1 cellular context compared by ENCODE assay signal in the genomic region with DNA sequence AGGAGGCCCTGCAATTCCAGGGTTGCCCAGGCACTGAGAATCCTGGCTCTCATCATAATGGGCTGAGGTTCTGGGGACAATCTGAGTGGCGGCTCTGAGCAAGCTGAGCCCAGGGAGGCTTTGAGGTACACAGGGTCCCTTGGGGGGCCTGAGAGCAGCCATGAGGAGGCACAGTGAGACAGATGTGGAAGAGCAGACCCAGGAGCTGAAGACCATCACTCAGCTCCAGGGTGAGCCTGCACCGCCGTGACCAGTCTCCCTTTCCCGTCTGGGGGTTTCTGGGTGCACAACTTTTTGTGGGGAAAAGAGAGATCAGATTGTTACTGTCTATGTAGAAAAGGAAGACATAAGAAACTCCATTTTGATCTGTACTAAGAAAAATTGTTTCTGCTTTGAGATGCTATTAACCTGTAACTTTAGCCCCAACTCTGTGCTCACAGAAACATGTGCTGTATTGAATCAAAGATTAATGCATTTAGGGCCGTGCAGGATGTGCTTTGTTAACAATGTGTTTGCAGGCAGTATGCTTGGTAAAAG.
TF ChIP-seq lines count a peak whose summit lies in the region.

Gene CCDC183 (plus strand): TSS at position 101 of the 537 bp plus-strand sequence. CDS start 60 bp downstream, at position 161.

TF ChIP-seq in HepG2, 621 proteins besides CTCF, POLR2A, EP300 and RAD21 (continued from another document and continues in another):
- TF ChIP-seq, protein P1, sequence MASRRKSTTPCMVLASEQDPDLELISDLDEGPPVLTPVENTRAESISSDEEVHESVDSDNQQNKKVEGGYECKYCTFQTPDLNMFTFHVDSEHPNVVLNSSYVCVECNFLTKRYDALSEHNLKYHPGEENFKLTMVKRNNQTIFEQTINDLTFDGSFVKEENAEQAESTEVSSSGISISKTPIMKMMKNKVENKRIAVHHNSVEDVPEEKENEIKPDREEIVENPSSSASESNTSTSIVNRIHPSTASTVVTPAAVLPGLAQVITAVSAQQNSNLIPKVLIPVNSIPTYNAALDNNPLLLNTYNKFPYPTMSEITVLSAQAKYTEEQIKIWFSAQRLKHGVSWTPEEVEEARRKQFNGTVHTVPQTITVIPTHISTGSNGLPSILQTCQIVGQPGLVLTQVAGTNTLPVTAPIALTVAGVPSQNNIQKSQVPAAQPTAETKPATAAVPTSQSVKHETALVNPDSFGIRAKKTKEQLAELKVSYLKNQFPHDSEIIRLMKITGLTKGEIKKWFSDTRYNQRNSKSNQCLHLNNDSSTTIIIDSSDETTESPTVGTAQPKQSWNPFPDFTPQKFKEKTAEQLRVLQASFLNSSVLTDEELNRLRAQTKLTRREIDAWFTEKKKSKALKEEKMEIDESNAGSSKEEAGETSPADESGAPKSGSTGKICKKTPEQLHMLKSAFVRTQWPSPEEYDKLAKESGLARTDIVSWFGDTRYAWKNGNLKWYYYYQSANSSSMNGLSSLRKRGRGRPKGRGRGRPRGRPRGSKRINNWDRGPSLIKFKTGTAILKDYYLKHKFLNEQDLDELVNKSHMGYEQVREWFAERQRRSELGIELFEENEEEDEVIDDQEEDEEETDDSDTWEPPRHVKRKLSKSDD (CRISPR knock-in tag; IDR thresholded peaks at IDR 0.05; ENCODE audit: low read depth) = no peak
- TF ChIP-seq ZBTB40 (IDR thresholded peaks at IDR 0.05) (no peak), ZBTB40 (CRISPR knock-in tag; IDR thresholded peaks at IDR 0.05) (no peak), DNMT3B (CRISPR knock-in tag; conservative IDR thresholded peaks at IDR 0.05) (no peak), DZIP1 (CRISPR knock-in tag; IDR thresholded peaks at IDR 0.05) (no peak), TRIM24 (CRISPR knock-in tag; IDR thresholded peaks at IDR 0.05) (0 out of 2 replicates have a peak, but pooled peaks have one; percentile 33), FOXO1 (CRISPR knock-in tag; IDR thresholded peaks at IDR 0.05) (no peak), HNRNPL (IDR thresholded peaks at IDR 0.05; ENCODE audit: low read depth, low read length) (no peak), SMAD3 (CRISPR knock-in tag; IDR thresholded peaks at IDR 0.05) (no peak), ZBTB7A (CRISPR knock-in tag; IDR thresholded peaks at IDR 0.05) (no peak), ZNF10 (CRISPR knock-in tag; IDR thresholded peaks at IDR 0.05; ENCODE audit: borderline replicate concordance, low read depth) (no peak), KDM5B (CRISPR knock-in tag; IDR thresholded peaks at IDR 0.05; ENCODE audit: borderline replicate concordance) (peak; percentile 51; the same call in 1 of the 2 replicates), RBM39 (IDR thresholded peaks at IDR 0.05; ENCODE audit: low read depth, low read length, poor library complexity, severe bottlenecking) (no peak), PHF20 (CRISPR knock-in tag; IDR thresholded peaks at IDR 0.05) (0 out of 2 replicates have a peak, but pooled peaks have one; percentile 27), HHEX (CRISPR knock-in tag; IDR thresholded peaks at IDR 0.05) (no peak), STAG1 (CRISPR knock-in tag; IDR thresholded peaks at IDR 0.05) (no peak), SYNCRIP (IDR thresholded peaks at IDR 0.05; ENCODE audit: insufficient read depth, low read depth, low read length) (no peak), TCF12 (IDR thresholded peaks at IDR 0.05) (no peak), TCF12 (CRISPR knock-in tag; IDR thresholded peaks at IDR 0.05) (peak; percentile 80), TSC22D2 (CRISPR knock-in tag; IDR thresholded peaks at IDR 0.05; ENCODE audit: borderline replicate concordance) (no peak), RBM22 (optimal IDR thresholded peaks at IDR 0.05; ENCODE audit: low read length) (peak; percentile 8), CC2D1A (CRISPR knock-in tag; IDR thresholded peaks at IDR 0.05) (no peak), PTBP1 (IDR thresholded peaks at IDR 0.05; ENCODE audit: low read depth, low read length, poor library complexity, severe bottlenecking) (no peak), NFKB2 (CRISPR knock-in tag; IDR thresholded peaks at IDR 0.05; ENCODE audit: borderline replicate concordance) (no peak), TP53 (CRISPR knock-in tag; conservative IDR thresholded peaks at IDR 0.05) (no peak), ZNF331 (CRISPR knock-in tag; IDR thresholded peaks at IDR 0.05) (no peak), ZNF800 (CRISPR knock-in tag; IDR thresholded peaks at IDR 0.05) (0 out of 2 replicates have a peak, but pooled peaks have one; percentile 9), ZMAT3 (CRISPR knock-in tag; conservative IDR thresholded peaks at IDR 0.05) (no peak), KLF6 (CRISPR knock-in tag; IDR thresholded peaks at IDR 0.05) (no peak), ZNF543 (CRISPR knock-in tag; IDR thresholded peaks at IDR 0.05) (no peak), ATF3 (CRISPR knock-in tag; IDR thresholded peaks at IDR 0.05) (no peak), ZNF451 (CRISPR knock-in tag; IDR thresholded peaks at IDR 0.05) (no peak), IRX3 (CRISPR knock-in tag; IDR thresholded peaks at IDR 0.05; ENCODE audit: borderline replicate concordance, low read depth) (0 out of 2 replicates have a peak, but pooled peaks have one; percentile 24)
- TF ChIP-seq, protein P2, sequence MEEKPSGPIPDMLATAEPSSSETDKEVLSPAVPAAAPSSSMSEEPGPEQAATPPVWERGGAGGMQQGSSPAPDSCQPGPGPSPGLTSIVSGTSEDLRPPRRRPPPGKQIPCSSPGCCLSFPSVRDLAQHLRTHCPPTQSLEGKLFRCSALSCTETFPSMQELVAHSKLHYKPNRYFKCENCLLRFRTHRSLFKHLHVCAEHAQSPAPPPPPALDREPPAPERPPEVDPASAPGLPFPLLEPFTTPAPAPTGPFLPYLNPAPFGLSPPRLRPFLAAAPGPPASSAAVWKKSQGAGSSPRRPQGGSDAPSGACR (CRISPR knock-in tag; IDR thresholded peaks at IDR 0.05) = no peak
- TF ChIP-seq, protein P3, sequence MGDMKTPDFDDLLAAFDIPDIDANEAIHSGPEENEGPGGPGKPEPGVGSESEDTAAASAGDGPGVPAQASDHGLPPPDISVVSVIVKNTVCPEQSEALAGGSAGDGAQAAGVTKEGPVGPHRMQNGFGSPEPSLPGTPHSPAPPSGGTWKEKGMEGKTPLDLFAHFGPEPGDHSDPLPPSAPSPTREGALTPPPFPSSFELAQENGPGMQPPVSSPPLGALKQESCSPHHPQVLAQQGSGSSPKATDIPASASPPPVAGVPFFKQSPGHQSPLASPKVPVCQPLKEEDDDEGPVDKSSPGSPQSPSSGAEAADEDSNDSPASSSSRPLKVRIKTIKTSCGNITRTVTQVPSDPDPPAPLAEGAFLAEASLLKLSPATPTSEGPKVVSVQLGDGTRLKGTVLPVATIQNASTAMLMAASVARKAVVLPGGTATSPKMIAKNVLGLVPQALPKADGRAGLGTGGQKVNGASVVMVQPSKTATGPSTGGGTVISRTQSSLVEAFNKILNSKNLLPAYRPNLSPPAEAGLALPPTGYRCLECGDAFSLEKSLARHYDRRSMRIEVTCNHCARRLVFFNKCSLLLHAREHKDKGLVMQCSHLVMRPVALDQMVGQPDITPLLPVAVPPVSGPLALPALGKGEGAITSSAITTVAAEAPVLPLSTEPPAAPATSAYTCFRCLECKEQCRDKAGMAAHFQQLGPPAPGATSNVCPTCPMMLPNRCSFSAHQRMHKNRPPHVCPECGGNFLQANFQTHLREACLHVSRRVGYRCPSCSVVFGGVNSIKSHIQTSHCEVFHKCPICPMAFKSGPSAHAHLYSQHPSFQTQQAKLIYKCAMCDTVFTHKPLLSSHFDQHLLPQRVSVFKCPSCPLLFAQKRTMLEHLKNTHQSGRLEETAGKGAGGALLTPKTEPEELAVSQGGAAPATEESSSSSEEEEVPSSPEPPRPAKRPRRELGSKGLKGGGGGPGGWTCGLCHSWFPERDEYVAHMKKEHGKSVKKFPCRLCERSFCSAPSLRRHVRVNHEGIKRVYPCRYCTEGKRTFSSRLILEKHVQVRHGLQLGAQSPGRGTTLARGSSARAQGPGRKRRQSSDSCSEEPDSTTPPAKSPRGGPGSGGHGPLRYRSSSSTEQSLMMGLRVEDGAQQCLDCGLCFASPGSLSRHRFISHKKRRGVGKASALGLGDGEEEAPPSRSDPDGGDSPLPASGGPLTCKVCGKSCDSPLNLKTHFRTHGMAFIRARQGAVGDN (CRISPR knock-in tag; IDR thresholded peaks at IDR 0.05) = peak; percentile 54
